Comparison of ENCODE assay signal across 21 cellular contexts in the genomic region with DNA sequence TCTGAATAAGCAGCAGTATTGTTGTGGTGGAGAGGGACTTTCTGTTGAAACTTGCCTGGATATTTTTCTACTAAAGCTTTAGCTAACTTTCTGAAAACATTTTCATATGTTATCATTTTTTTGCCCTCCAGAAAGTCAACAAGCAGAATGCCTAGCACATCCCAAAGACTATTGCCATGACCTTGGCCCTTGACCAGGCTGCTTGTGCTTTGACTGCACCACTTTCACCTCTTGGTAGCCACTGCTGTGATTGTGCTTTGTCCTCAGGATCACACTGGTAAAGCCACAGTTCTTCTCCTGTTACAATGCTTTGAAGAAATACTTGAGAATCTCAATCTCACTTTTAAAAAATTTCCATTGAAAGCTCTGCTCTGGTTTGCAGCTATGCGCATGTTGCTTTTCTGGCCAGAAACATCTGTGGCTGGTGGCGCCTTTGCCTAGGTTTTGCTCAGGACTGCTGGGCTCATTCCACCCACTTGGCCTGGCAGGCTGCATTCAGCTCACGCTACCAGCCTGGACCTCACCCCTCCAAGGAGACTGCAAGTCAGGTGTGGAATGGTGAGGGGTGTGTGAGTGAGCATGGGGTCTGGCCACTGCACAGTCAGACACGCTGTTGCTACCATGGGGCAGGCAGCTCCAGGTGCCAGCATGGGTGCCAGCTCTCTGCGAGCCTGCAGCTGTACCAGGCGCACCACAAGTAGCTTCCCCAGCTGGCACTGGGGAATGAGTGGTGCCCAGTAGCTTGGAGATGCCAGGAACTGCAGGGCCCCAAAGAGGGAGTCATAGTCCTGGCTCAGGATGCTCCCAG.
DNase-seq lines count a peak whose midpoint lies in the region; ATAC-seq, FAIRE-seq and TF ChIP-seq lines count a peak whose summit lies in the region.
"Had no signal": no experiment of that assay in that cellular context is flagged by ENCODE, and none has a peak within 500 bp of the region (broad histone marks: within the 10 kb centered on the region; RNA-seq: fewer than 3 reads in every experiment).

No MANE protein-coding gene starts in this region.

- TF ChIP-seq RAD21 in HepG2 (CRISPR knock-in tag; IDR thresholded peaks at IDR 0.05) = no peak

- H3K4me3 Mint-ChIP-seq in Calu3 (ENCODE audit: low read depth, unreplicated experiment) = no peak overlapping the region
- H3K4me3 Mint-ChIP-seq: CD4-positive, CD25-positive, alpha-beta regulatory T cell; GM23338; HFFc6 had no signal

- H3K4me1 Mint-ChIP-seq in Calu3 (ENCODE audit: low read depth, unreplicated experiment) = peaks cover 29% of the 10 kb centered on the region

- H3K27ac ChIP-seq in esophagus muscularis mucosa (replicated peaks in 1 of 4) (no peak overlapping the region), HepG2 (ENCODE audit: extremely low read length, insufficient read depth, low read length) (peak overlapping the region; percentile 20), osteoblast (ENCODE audit: low read depth, low read length) (no peak overlapping the region)

- ATAC-seq in HepG2 = peak; percentile 83
- ATAC-seq: GM23338, HCT116 had no signal

- H3K9me3 ChIP-seq in esophagus muscularis mucosa = no peaks in the 10 kb centered on the region
- H3K9me3 ChIP-seq in HepG2 (ENCODE audit: low read length) = no peaks in the 10 kb centered on the region
- H3K9me3 ChIP-seq in osteoblast (ENCODE audit: low read depth, low read length) = no peaks in the 10 kb centered on the region
- H3K9me3 ChIP-seq: BE2C had no signal

- H3K79me2 ChIP-seq in HepG2 (ENCODE audit: insufficient read depth, low read length) (no peaks in the 10 kb centered on the region), osteoblast (ENCODE audit: insufficient read depth, low read length) (no peaks in the 10 kb centered on the region)

- in situ Hi-C loops in HepG2 (cut with HindIII; ENCODE audit: extremely low pct_ligation_motif_present, low pct_unique_long_range_greater_than_20kb) = no loop called here

- CTCF ChIA-PET in HepG2 (lab: Yijun Ruan, JAX; ENCODE audit: low intra/inter-chr PET ratio, low total read pairs) = no interaction called here
- CTCF ChIA-PET in Calu3 (lab: Charles Lee) = interaction anchor here (0.6 to 1.2 kb wide), 5 partner anchors 9 to 114 kb away, joined by 3 to 7 read pairs (median 3); no protein-coding TSS in a partner anchor

- DNase-seq in esophagus muscularis mucosa (ENCODE audit: extremely low spot score) (peak; percentile 80), HepG2 (ENCODE audit: low spot score) (peak; percentile 83), osteoblast (ENCODE audit: insufficient read length, low spot score, missing footprints) (peak; percentile 15), SIG-M5 treated with dmso at 0.1 percent for 504 hours (lab: John Stamatoyannopoulos, UW; ENCODE audit: unreplicated experiment) (no peak), NCI-H2081 treated with DMSO at 0.1 percent for 48 hours (lab: John Stamatoyannopoulos, UW) (no peak), Calu3 (no peak)
- DNase-seq: ACHN; BE2C; C1 segment of cervical spinal cord; Caco-2; CD4-positive, CD25-positive, alpha-beta regulatory T cell; DMS153; DMS79; GDM1; HFFc6 had no signal

- POLR2A ChIA-PET in HepG2 (lab: Yijun Ruan, JAX) = interaction anchor here (0.7 to 2.8 kb wide), 4 partner anchors 12 to 136 kb away, joined by 3 to 20 read pairs (median 4); no protein-coding TSS in a partner anchor

- H4K20me1 ChIP-seq in HepG2 (ENCODE audit: insufficient read depth, low read length) = no peaks in the 10 kb centered on the region
- no peaks in the 10 kb centered on the region for H4K20me1 ChIP-seq in osteoblast (ENCODE audit: insufficient read depth, low read length)

- H2AFZ ChIP-seq in HepG2 (ENCODE audit: low read length) = no peak overlapping the region
- no peak overlapping the region for H2AFZ ChIP-seq in osteoblast (ENCODE audit: low read length)
- H2AFZ ChIP-seq: GM23338 had no signal

- no peaks in the 10 kb centered on the region for H3K27me3 Mint-ChIP-seq in Calu3 (ENCODE audit: unreplicated experiment)
- H3K27me3 Mint-ChIP-seq: IgD-negative memory B cell had no signal

- BruUV-seq in HepG2 (replicated peaks; lab: Mats Ljungman, UMichigan) (no TSS peak), Calu3 (replicated peaks; lab: Mats Ljungman, UMichigan) (no TSS peak)

- H3K4me2 ChIP-seq in HepG2 (ENCODE audit: low read depth, low read length) (peak overlapping the region; percentile 29; the same call in 1 of the 2 replicates), osteoblast (ENCODE audit: insufficient read depth, low read length) (no peak overlapping the region)
- H3K4me2 ChIP-seq: GM23338 had no signal

- TF ChIP-seq POLR2A in esophagus muscularis mucosa (IDR thresholded peaks at IDR 0.05; ENCODE audit: low read depth) = no peak
- no peak for TF ChIP-seq POLR2A in HepG2 (IDR thresholded peaks at IDR 0.05; ENCODE audit: insufficient read depth in 1 of 2, low read depth in 2 of 2, low read length in 2 of 2)

- peaks cover 9% of the 10 kb centered on the region for H3K9me3 Mint-ChIP-seq in Calu3 (ENCODE audit: low read depth, unreplicated experiment)
- H3K9me3 Mint-ChIP-seq: HFFc6 had no signal

- H3K27ac Mint-ChIP-seq in Calu3 (ENCODE audit: unreplicated experiment) = no peak overlapping the region
- H3K27ac Mint-ChIP-seq: CD4-positive, CD25-positive, alpha-beta regulatory T cell; GM23338; HFFc6; IgD-negative memory B cell had no signal

- H3K9ac ChIP-seq in HepG2 (ENCODE audit: insufficient read depth, low read depth, low read length) = no peak overlapping the region

- intact Hi-C loops in esophagus muscularis mucosa (cut with DNase I) (no loop called here), HepG2 (cut with micrococcal nuclease; ENCODE audit: unreplicated experiment) (loop anchor here (1.0 kb wide), 1 partner anchor 12 kb away; no protein-coding TSS in a partner anchor), Calu3 (cut with micrococcal nuclease; ENCODE audit: unreplicated experiment) (no loop called here)

- H3K27me3 ChIP-seq in esophagus muscularis mucosa (no peaks in the 10 kb centered on the region), HepG2 (ENCODE audit: control insufficient read depth in 1 of 2, insufficient read depth in 2 of 2, low read length in 2 of 2) (no peaks in the 10 kb centered on the region), osteoblast (ENCODE audit: insufficient read depth, low read length) (no peaks in the 10 kb centered on the region)
- H3K27me3 ChIP-seq: BE2C had no signal

- peak; percentile 62 for FAIRE-seq in HepG2 (lab: Jason Lieb, UNC)
- FAIRE-seq: A204.1, H54, HTR-8/SVneo had no signal

- peaks cover under 1% of the 10 kb centered on the region for H3K36me3 Mint-ChIP-seq in Calu3 (ENCODE audit: insufficient read depth, unreplicated experiment)
- H3K36me3 Mint-ChIP-seq: CD4-positive, CD25-positive, alpha-beta regulatory T cell; IgD-negative memory B cell had no signal

- WGBS in esophagus muscularis mucosa = 100% methylated on average over 2 of the region's 6 CpGs
- WGBS in HepG2 (ENCODE audit: low lambda C conversion rate) = 97% methylated on average over 5 of the region's 6 CpGs

- H3K36me3 ChIP-seq in esophagus muscularis mucosa (no peaks in the 10 kb centered on the region), HepG2 (replicated peaks in 1 of 2; ENCODE audit: control insufficient read depth in 1 of 2, insufficient read depth in 2 of 2, low read length in 2 of 2) (no peaks in the 10 kb centered on the region), osteoblast (ENCODE audit: insufficient read depth, low read length) (no peaks in the 10 kb centered on the region)
- H3K36me3 ChIP-seq: BE2C had no signal

- TF ChIP-seq EP300 in esophagus muscularis mucosa (IDR thresholded peaks at IDR 0.05) (no peak), HepG2 (IDR thresholded peaks at IDR 0.05; ENCODE audit: low read depth in 2 of 2, low read length in 2 of 2) (peak in 1 of 2 experiments; percentile 50; a peak in 1 of 4 replicates), HepG2 (CRISPR knock-in tag; IDR thresholded peaks at IDR 0.05; ENCODE audit: borderline replicate concordance) (no peak)

- H3K4me3 ChIP-seq in esophagus muscularis mucosa (no peak overlapping the region), HepG2 (replicated peaks in 1 of 3; ENCODE audit: insufficient read depth in 1 of 3, low read depth in 2 of 3, low read length in 3 of 3) (no peak overlapping the region), osteoblast (ENCODE audit: insufficient read depth, low read length) (no peak overlapping the region)
- H3K4me3 ChIP-seq: GM23338 had no signal

- H3K4me1 ChIP-seq in esophagus muscularis mucosa (peaks cover 8 to 23% (median 18%) of the 10 kb centered on the region in 4 donors), HepG2 (ENCODE audit: insufficient read depth, low read length) (peaks cover 48% of the 10 kb centered on the region), osteoblast (ENCODE audit: insufficient read depth, low read length) (peaks cover 1% of the 10 kb centered on the region)
- H3K4me1 ChIP-seq: BE2C, Caco-2 had no signal

- TF ChIP-seq CTCF in esophagus muscularis mucosa (IDR thresholded peaks at IDR 0.05) (no peak), HepG2 (CRISPR knock-in tag; IDR thresholded peaks at IDR 0.05) (no peak), osteoblast (IDR thresholded peaks at IDR 0.05; ENCODE audit: extremely low read depth, low read depth, low read length) (no peak), Calu3 (IDR thresholded peaks at IDR 0.05; ENCODE audit: unreplicated experiment) (no peak)

TF ChIP-seq in HepG2, 621 proteins besides CTCF, POLR2A, EP300 and RAD21 (continues in another document):
- TF ChIP-seq ZNF543 (CRISPR knock-in tag; IDR thresholded peaks at IDR 0.05) (no peak), SALL2 (CRISPR knock-in tag; IDR thresholded peaks at IDR 0.05) (no peak), MTA1 (CRISPR knock-in tag; IDR thresholded peaks at IDR 0.05; ENCODE audit: borderline replicate concordance) (peak; percentile 28), ZFP82 (CRISPR knock-in tag; IDR thresholded peaks at IDR 0.05; ENCODE audit: borderline replicate concordance) (no peak), SPEN (CRISPR knock-in tag; IDR thresholded peaks at IDR 0.05; ENCODE audit: low read depth) (no peak), SMARCE1 (IDR thresholded peaks at IDR 0.05; ENCODE audit: borderline replicate concordance) (no peak), ZNF644 (CRISPR knock-in tag; IDR thresholded peaks at IDR 0.05; ENCODE audit: low read depth) (peak; percentile 65)

Comparison
In these comparisons a context has a peak if more than half of its experiments do, and no peak if none do; other contexts are left out.
1. DNase-seq: peak in esophagus muscularis mucosa (single experiment), HepG2 (single experiment) and osteoblast (single experiment); none in SIG-M5 treated with dmso at 0.1 percent for 504 hours (single experiment), NCI-H2081 treated with DMSO at 0.1 percent for 48 hours (single experiment) and Calu3 (single experiment).